9 cellular contexts compared by ENCODE assay signal in genomic region chr17:14297161-14297851, GRCh38. TPM values are rescaled to one million over a fixed set of nuclear protein-coding genes. Genes with fewer than 3 reads are reported as not detected.
DNase-seq lines count a peak whose midpoint lies in the region; ATAC-seq lines count a peak whose summit lies in the region.
"Had no signal": no experiment of that assay in that cellular context is flagged by ENCODE, and none has a peak within 500 bp of the region (broad histone marks: within the 10 kb centered on the region; RNA-seq: fewer than 3 reads in every experiment).

No MANE protein-coding gene starts in this region.

- ATAC-seq in left cardiac atrium (peak in 1 of 2 donors; percentile 3), Right ventricle myocardium inferior (no peak)
- ATAC-seq: activated naive CD4-positive, alpha-beta T cell treated with anti-CD3 and anti-CD28 coated beads, Interleukin-2, amount 50 U/mL, for 72 hours had no signal

- DNase-seq in left cardiac atrium (peak; percentile 35), Right ventricle myocardium inferior (ENCODE audit: missing footprints) (no peak), glomerular visceral epithelial cell (ENCODE audit: extremely low spot score) (peak; percentile 76), retina (peak; percentile 78), anterior cingulate cortex (lab: John Stamatoyannopoulos, UW) (no peak), NCI-H1092 (lab: John Stamatoyannopoulos, UW) (no peak), NCI-H510A (lab: John Stamatoyannopoulos, UW) (no peak)
- DNase-seq in activated CD8-positive, alpha-beta memory T cell treated with anti-CD3 and anti-CD28 coated beads, Interleukin-2, amount 50 U/mL, for 4 hours: peak; percentile 37

- intact Hi-C loops in left cardiac atrium (cut with DNase I) (no loop called here), Right ventricle myocardium inferior (cut with DNase I) (no loop called here)

RNA-seq across cellular contexts. Expression of gene HS3ST3B1, which starts 3.6 kb away (rescaled TPM):
- 1 to 10 TPM in 1 of 2 donors, under 1 TPM in 1; 0.82 to 1.3 TPM for total RNA-seq in left cardiac atrium
- 1.5 TPM for total RNA-seq in Right ventricle myocardium inferior

Comparison
In these comparisons a context has a peak if more than half of its experiments do, and no peak if none do; other contexts are left out.
1. DNase-seq: peak in left cardiac atrium (single experiment), activated CD8-positive, alpha-beta memory T cell treated with anti-CD3 and anti-CD28 coated beads, Interleukin-2, amount 50 U/mL, for 4 hours (single experiment), glomerular visceral epithelial cell (single experiment) and retina (single experiment); none in Right ventricle myocardium inferior (single experiment), anterior cingulate cortex (0 of 58), NCI-H1092 (single experiment) and NCI-H510A (single experiment).